Comparison of ENCODE assay signal across 3 cellular contexts in the genomic region with DNA sequence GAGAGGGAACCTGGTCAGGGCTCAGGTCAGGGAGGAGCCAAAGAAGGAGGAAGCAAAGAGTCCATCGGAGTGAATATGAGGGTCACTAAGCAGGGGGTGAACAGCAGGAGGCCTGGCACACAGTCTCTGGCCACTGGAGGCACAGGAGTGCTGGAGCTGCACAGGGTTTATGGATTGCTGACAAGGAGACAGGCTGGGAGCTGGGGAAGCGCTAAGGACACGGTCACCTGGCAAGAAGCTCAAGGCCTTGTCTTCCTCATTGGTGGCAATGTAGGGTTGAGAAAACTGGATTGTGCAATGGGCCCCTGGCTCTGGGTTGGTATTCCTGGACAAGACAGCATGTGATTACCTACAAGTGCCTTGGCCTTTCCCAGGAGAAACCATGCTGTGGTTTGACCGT.
TF ChIP-seq lines count a peak whose summit lies in the region.

No MANE protein-coding gene starts in this region.

TF ChIP-seq in HCT116, 20 proteins besides CTCF, POLR2A, EP300 and RAD21:
- TF ChIP-seq CBX3 (IDR thresholded peaks at IDR 0.05; ENCODE audit: low read depth) (no peak), EZH2 (IDR thresholded peaks at IDR 0.05) (no peak), SP1 (IDR thresholded peaks at IDR 0.05; ENCODE audit: low read depth) (no peak), ZNF274 (IDR thresholded peaks at IDR 0.05; ENCODE audit: low read depth, low read length) (no peak), MAX (IDR thresholded peaks at IDR 0.05) (no peak), FOSL1 (IDR thresholded peaks at IDR 0.05; ENCODE audit: low read depth) (no peak)

TF ChIP-seq in Ishikawa, 13 proteins besides CTCF, POLR2A, EP300 and RAD21:
- TF ChIP-seq CEBPB (IDR thresholded peaks at IDR 0.05): peak; percentile 66
- TF ChIP-seq TEAD4 (IDR thresholded peaks at IDR 0.05): no peak
- no peak for TF ChIP-seq TAF1 (IDR thresholded peaks at IDR 0.05; ENCODE audit: low read depth)
- TF ChIP-seq NFIC (IDR thresholded peaks at IDR 0.05): peak; percentile 0

TF ChIP-seq in H1, 55 proteins besides CTCF, POLR2A, EP300 and RAD21:
- TF ChIP-seq TCF12 (IDR thresholded peaks at IDR 0.05; ENCODE audit: low read depth, low read length): no peak
